In the genomic region with DNA sequence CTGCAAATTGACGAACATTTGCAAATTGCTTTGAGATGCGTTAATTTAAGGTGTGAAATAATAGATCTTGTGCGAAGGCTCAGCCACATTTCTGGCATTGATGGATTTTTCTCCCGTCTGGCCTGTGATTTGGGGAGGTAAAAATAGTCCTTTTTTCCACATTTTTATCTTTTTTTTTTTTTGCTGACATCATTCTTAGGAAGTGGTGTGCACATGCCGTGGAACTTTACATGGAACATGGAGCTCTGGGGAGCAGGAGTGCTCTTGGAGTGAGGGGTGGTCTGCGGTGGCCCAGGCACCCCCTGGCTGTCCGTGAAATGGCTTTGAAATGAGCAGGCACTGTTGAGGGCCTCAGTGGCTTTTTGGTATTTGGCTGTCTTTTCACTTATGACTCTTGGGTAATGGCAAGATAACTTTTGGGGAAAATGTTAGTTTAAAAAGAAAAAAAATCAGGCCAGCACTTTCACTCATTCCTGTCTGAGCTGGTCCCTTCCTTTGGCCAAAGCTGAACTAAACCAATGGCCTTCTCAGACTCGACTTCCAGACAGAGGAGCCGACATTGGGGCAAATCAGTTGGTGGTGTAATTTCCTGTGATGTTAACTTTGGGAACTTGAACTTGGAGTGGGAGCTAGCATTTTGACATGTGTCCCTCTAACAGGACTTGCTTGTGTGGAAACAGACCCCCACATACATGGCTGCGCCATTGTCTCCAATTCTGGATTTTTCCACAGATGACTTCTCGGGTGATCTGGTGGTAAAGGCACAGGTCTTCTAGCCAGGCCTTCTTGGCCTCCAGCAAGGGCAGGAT, we compare ENCODE assay signal across 2 cellular contexts.
TF ChIP-seq lines count a peak whose summit lies in the region.

No MANE protein-coding gene starts in this region.

TF ChIP-seq in HCT116, 20 proteins besides CTCF, POLR2A, EP300 and RAD21:
- TF ChIP-seq SIN3A (IDR thresholded peaks at IDR 0.05; ENCODE audit: low read depth): no peak
- TF ChIP-seq EZH2phosphoT487 (IDR thresholded peaks at IDR 0.05; ENCODE audit: borderline replicate concordance): no peak
- no peak for TF ChIP-seq TCF7L2 (IDR thresholded peaks at IDR 0.05; ENCODE audit: borderline replicate concordance, extremely low read depth, insufficient read depth, insufficient read length)
- no peak for TF ChIP-seq SRF (IDR thresholded peaks at IDR 0.05; ENCODE audit: low read depth)
- TF ChIP-seq YY1 (IDR thresholded peaks at IDR 0.05; ENCODE audit: extremely low read depth, insufficient replicate concordance, low read depth, low read length): no peak
- TF ChIP-seq CBX3 (IDR thresholded peaks at IDR 0.05; ENCODE audit: low read depth): no peak
- no peak for TF ChIP-seq FOSL1 (IDR thresholded peaks at IDR 0.05; ENCODE audit: low read depth)
- TF ChIP-seq EZH2 (IDR thresholded peaks at IDR 0.05): no peak
- TF ChIP-seq POLR2AphosphoS5 (IDR thresholded peaks at IDR 0.05; ENCODE audit: low read depth, low read length): no peak
- no peak for TF ChIP-seq SP1 (IDR thresholded peaks at IDR 0.05; ENCODE audit: low read depth)
- TF ChIP-seq, protein P1, sequence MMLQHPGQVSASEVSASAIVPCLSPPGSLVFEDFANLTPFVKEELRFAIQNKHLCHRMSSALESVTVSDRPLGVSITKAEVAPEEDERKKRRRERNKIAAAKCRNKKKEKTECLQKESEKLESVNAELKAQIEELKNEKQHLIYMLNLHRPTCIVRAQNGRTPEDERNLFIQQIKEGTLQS (IDR thresholded peaks at IDR 0.05): no peak
- TF ChIP-seq ZBTB33 (IDR thresholded peaks at IDR 0.05; ENCODE audit: extremely low read depth, insufficient replicate concordance, low read length): no peak
- no peak for TF ChIP-seq CEBPB (IDR thresholded peaks at IDR 0.05; ENCODE audit: low read depth)
- TF ChIP-seq, protein P2, sequence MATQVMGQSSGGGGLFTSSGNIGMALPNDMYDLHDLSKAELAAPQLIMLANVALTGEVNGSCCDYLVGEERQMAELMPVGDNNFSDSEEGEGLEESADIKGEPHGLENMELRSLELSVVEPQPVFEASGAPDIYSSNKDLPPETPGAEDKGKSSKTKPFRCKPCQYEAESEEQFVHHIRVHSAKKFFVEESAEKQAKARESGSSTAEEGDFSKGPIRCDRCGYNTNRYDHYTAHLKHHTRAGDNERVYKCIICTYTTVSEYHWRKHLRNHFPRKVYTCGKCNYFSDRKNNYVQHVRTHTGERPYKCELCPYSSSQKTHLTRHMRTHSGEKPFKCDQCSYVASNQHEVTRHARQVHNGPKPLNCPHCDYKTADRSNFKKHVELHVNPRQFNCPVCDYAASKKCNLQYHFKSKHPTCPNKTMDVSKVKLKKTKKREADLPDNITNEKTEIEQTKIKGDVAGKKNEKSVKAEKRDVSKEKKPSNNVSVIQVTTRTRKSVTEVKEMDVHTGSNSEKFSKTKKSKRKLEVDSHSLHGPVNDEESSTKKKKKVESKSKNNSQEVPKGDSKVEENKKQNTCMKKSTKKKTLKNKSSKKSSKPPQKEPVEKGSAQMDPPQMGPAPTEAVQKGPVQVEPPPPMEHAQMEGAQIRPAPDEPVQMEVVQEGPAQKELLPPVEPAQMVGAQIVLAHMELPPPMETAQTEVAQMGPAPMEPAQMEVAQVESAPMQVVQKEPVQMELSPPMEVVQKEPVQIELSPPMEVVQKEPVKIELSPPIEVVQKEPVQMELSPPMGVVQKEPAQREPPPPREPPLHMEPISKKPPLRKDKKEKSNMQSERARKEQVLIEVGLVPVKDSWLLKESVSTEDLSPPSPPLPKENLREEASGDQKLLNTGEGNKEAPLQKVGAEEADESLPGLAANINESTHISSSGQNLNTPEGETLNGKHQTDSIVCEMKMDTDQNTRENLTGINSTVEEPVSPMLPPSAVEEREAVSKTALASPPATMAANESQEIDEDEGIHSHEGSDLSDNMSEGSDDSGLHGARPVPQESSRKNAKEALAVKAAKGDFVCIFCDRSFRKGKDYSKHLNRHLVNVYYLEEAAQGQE (IDR thresholded peaks at IDR 0.05; ENCODE audit: low read depth): no peak
- no peak for TF ChIP-seq ELF1 (IDR thresholded peaks at IDR 0.05; ENCODE audit: borderline replicate concordance, low read depth)
- TF ChIP-seq, protein P3, sequence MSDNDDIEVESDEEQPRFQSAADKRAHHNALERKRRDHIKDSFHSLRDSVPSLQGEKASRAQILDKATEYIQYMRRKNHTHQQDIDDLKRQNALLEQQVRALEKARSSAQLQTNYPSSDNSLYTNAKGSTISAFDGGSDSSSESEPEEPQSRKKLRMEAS (IDR thresholded peaks at IDR 0.05): no peak
- no peak for TF ChIP-seq ZNF274 (IDR thresholded peaks at IDR 0.05; ENCODE audit: low read depth, low read length)
- TF ChIP-seq ZFX (IDR thresholded peaks at IDR 0.05): no peak

TF ChIP-seq in K562, 482 proteins besides CTCF, POLR2A, EP300 and RAD21:
- TF ChIP-seq RCOR1 (IDR thresholded peaks at IDR 0.05; ENCODE audit: borderline replicate concordance in 1 of 2, low read depth in 2 of 2, low read length in 2 of 2) (no peak), TAF7 (tag; IDR thresholded peaks at IDR 0.05) (no peak), ZNF444 (CRISPR knock-in tag; IDR thresholded peaks at IDR 0.05) (no peak), CHD7 (IDR thresholded peaks at IDR 0.05; ENCODE audit: low read depth, low read length) (no peak), ZNF584 (CRISPR knock-in tag; IDR thresholded peaks at IDR 0.05; ENCODE audit: low read depth) (no peak), CREM (IDR thresholded peaks at IDR 0.05; ENCODE audit: low read depth) (no peak), BDP1 (IDR thresholded peaks at IDR 0.05; ENCODE audit: insufficient read depth, insufficient read length) (no peak), TEAD4 (IDR thresholded peaks at IDR 0.05; ENCODE audit: low read length) (no peak), TEAD4 (CRISPR knock-in tag; IDR thresholded peaks at IDR 0.05; ENCODE audit: borderline replicate concordance) (no peak), ZNF316 (IDR thresholded peaks at IDR 0.05) (peak; percentile 58), KAT2B (IDR thresholded peaks at IDR 0.05; ENCODE audit: low read depth, low read length) (no peak), E2F3 (CRISPR knock-in tag; IDR thresholded peaks at IDR 0.05) (no peak), CBX3 (IDR thresholded peaks at IDR 0.05; ENCODE audit: borderline replicate concordance in 1 of 2, low read length in 2 of 2) (no peak), ZSCAN32 (CRISPR knock-in tag; IDR thresholded peaks at IDR 0.05) (no peak), NFE2 (IDR thresholded peaks at IDR 0.05; ENCODE audit: low read depth) (0 out of 2 replicates have a peak, but pooled peaks have one; percentile 32), ZNF165 (CRISPR knock-in tag; IDR thresholded peaks at IDR 0.05; ENCODE audit: borderline replicate concordance) (no peak)
